In genomic region chr17:3974138-3974687, GRCh38 we compare ENCODE assay signal across 14 cellular contexts. TPM values are rescaled to one million over a fixed set of nuclear protein-coding genes. Genes with fewer than 3 reads are reported as not detected.
DNase-seq lines count a peak whose midpoint lies in the region; ATAC-seq and TF ChIP-seq lines count a peak whose summit lies in the region.
"Had no signal": no experiment of that assay in that cellular context is flagged by ENCODE, and none has a peak within 500 bp of the region (broad histone marks: within the 10 kb centered on the region; RNA-seq: fewer than 3 reads in every experiment).

No MANE protein-coding gene starts in this region.

- dilution Hi-C loops in IMR-90 (cut with HindIII; ENCODE audit: low sequenced_read_pairs, unreplicated experiment), result no loop called here

- H2AK9ac ChIP-seq in IMR-90 (replicated peaks; ENCODE audit: low read depth, low read length, poor library complexity), result no peak overlapping the region

- no peak overlapping the region for H3K9ac ChIP-seq in IMR-90 (ENCODE audit: low read depth, low read length)

- peaks cover 0 to 3% of the 10 kb centered on the region in 2 donors for H3K27me3 Mint-ChIP-seq in CD8-positive, alpha-beta memory T cell
- H3K27me3 Mint-ChIP-seq in central memory CD8-positive, alpha-beta T cell, result no peaks in the 10 kb centered on the region

- H3K9me3 ChIP-seq in CD8-positive, alpha-beta memory T cell (ENCODE audit: low read length), result no peaks in the 10 kb centered on the region
- H3K9me3 ChIP-seq in IMR-90 (ENCODE audit: control insufficient read depth, insufficient read depth, low read length), result peaks cover 15% of the 10 kb centered on the region
- peaks cover 6% of the 10 kb centered on the region for H3K9me3 ChIP-seq in mucosa of descending colon
- H3K9me3 ChIP-seq: pancreas, vagina had no signal

- peak overlapping the region in 1 of 8 donors; percentile 76 for H3K27ac Mint-ChIP-seq in CD8-positive, alpha-beta memory T cell
- peak overlapping the region; percentile 87 for H3K27ac Mint-ChIP-seq in central memory CD8-positive, alpha-beta T cell (ENCODE audit: low read depth)

- H3K4me1 ChIP-seq in CD8-positive, alpha-beta memory T cell (ENCODE audit: insufficient read depth, low read length), result peaks cover 17% of the 10 kb centered on the region
- H3K4me1 ChIP-seq in IMR-90 (ENCODE audit: control insufficient read depth, insufficient read depth, low read length) (no peaks in the 10 kb centered on the region), mucosa of descending colon (ENCODE audit: low read depth) (peaks cover 15% of the 10 kb centered on the region)

- POLR2A ChIA-PET in CD8-positive, alpha-beta memory T cell (lab: Charles Lee), result no interaction called here
- POLR2A ChIA-PET in IMR-90 (lab: Charles Lee; ENCODE audit: unreplicated experiment), result no interaction called here

- no peak for TF ChIP-seq CTCF in IMR-90 (conservative IDR thresholded peaks at IDR 0.05; ENCODE audit: low read depth, low read length)
- TF ChIP-seq CTCF in mucosa of descending colon (IDR thresholded peaks at IDR 0.05), result no peak

- no peak overlapping the region for H3K4ac ChIP-seq in IMR-90 (ENCODE audit: low read depth, low read length)

- H3K36me3 ChIP-seq in CD8-positive, alpha-beta memory T cell (ENCODE audit: insufficient read depth, low read length), result no peaks in the 10 kb centered on the region
- H3K36me3 ChIP-seq in IMR-90 (ENCODE audit: control insufficient read depth, insufficient read depth, low read length) (no peaks in the 10 kb centered on the region), mucosa of descending colon (ENCODE audit: low read depth) (no peaks in the 10 kb centered on the region)
- H3K36me3 ChIP-seq: pancreas, stomach, vagina had no signal

- H2BK5ac ChIP-seq in IMR-90 (ENCODE audit: low read depth, low read length, poor library complexity, severe bottlenecking), result no peak overlapping the region

- H3K4me1 Mint-ChIP-seq in CD8-positive, alpha-beta memory T cell, result peaks cover 16 to 20% (median 19%) of the 10 kb centered on the region in 3 donors
- H3K4me1 Mint-ChIP-seq in central memory CD8-positive, alpha-beta T cell, result peaks cover 27% of the 10 kb centered on the region

- no TSS peak for BruUV-seq in IMR-90 (replicated peaks; lab: Mats Ljungman, UMichigan)

- DNase-seq in CD8-positive, alpha-beta memory T cell, result no peak
- DNase-seq in IMR-90 (no peak), mucosa of descending colon (peak in 2 of 3 donors; percentile 26 to 46), A172 (ENCODE audit: low spot score) (no peak)
- DNase-seq in central memory CD8-positive, alpha-beta T cell (ENCODE audit: low spot score in 2 of 2), result no peak
- DNase-seq: activated naive CD4-positive, alpha-beta T cell treated with anti-CD3 and anti-CD28 coated beads, Interleukin-2, amount 50 U/mL, for 16 hours; CD4-positive, CD25-positive, alpha-beta regulatory T cell; effector CD4-positive, alpha-beta T cell; stomach had no signal

- H3K4me3 Mint-ChIP-seq in CD8-positive, alpha-beta memory T cell, result peak overlapping the region in 2 of 7 donors; percentile 12 to 68
- peak overlapping the region; percentile 7 for H3K4me3 Mint-ChIP-seq in central memory CD8-positive, alpha-beta T cell

- H3K27ac ChIP-seq in CD8-positive, alpha-beta memory T cell (ENCODE audit: low read depth, low read length), result peak overlapping the region; percentile 38
- no peak overlapping the region for H3K27ac ChIP-seq in IMR-90 (ENCODE audit: insufficient read depth, low read length)
- H3K27ac ChIP-seq: pancreas, stomach, vagina had no signal

- no peaks in the 10 kb centered on the region for H3K27me3 ChIP-seq in CD8-positive, alpha-beta memory T cell (ENCODE audit: insufficient read depth, low read length, poor library complexity, severe bottlenecking)
- H3K27me3 ChIP-seq in IMR-90 (ENCODE audit: control insufficient read depth, insufficient read depth, low read length), result peaks cover 23% of the 10 kb centered on the region
- H3K27me3 ChIP-seq: pancreas, stomach, vagina had no signal

- no peak overlapping the region for H2AK5ac ChIP-seq in IMR-90 (ENCODE audit: low read depth, low read length)

- H3K56ac ChIP-seq in IMR-90 (ENCODE audit: extremely low read depth, insufficient read depth, low read length), result no peak overlapping the region

- H3K4me2 ChIP-seq in IMR-90 (ENCODE audit: low read depth, low read length), result no peak overlapping the region
- H3K4me2 ChIP-seq: smooth muscle cell had no signal

- H2BK15ac ChIP-seq in IMR-90 (ENCODE audit: low read depth, low read length), result no peak overlapping the region

- no peaks in the 10 kb centered on the region for H4K20me1 ChIP-seq in IMR-90 (ENCODE audit: insufficient read depth, low read length)

- CTCF ChIA-PET in CD8-positive, alpha-beta memory T cell (lab: Charles Lee), result interaction anchor here (1.2 kb wide), 1 partner anchor 60 kb away, joined by 4 read pairs; no protein-coding TSS in a partner anchor
- CTCF ChIA-PET in IMR-90 (lab: Yijun Ruan, JAX), result no interaction called here

- H3K9me1 ChIP-seq in IMR-90 (ENCODE audit: insufficient read depth, low read length), result no peaks in the 10 kb centered on the region

- H4K8ac ChIP-seq in IMR-90 (ENCODE audit: low read depth in 2 of 2, low read length in 2 of 2), result no peak overlapping the region

- H2BK120ac ChIP-seq in IMR-90 (ENCODE audit: low read depth, low read length), result no peak overlapping the region

- WGBS in IMR-90 (ENCODE audit: extremely low coverage in 2 of 2, insufficient read length in 1 of 2), 2 experiments, result 69% methylated on average over 10 of the region's 15 CpGs; no CpG with 5 or more reads in 1 of the 2 experiments

- no peak overlapping the region for H2BK20ac ChIP-seq in IMR-90 (ENCODE audit: low read depth, low read length)

- H2AFZ ChIP-seq in IMR-90 (replicated peaks; ENCODE audit: low read length, poor library complexity), result peak overlapping the region; percentile 32

- no peak overlapping the region for H3K23ac ChIP-seq in IMR-90 (ENCODE audit: low read depth, low read length)

- no peak overlapping the region for H4K5ac ChIP-seq in IMR-90 (ENCODE audit: low read depth, low read length)

- TF ChIP-seq POLR2A in IMR-90 (IDR thresholded peaks at IDR 0.05; ENCODE audit: low read depth, low read length), result no peak

- H3K36me3 Mint-ChIP-seq in CD8-positive, alpha-beta memory T cell, result peaks cover 0 to 5% (median 0%) of the 10 kb centered on the region in 3 donors
- H3K36me3 Mint-ChIP-seq in central memory CD8-positive, alpha-beta T cell (ENCODE audit: insufficient read depth), result no peaks in the 10 kb centered on the region
- H3K36me3 Mint-ChIP-seq: CD4-positive, CD25-positive, alpha-beta regulatory T cell had no signal

- intact Hi-C loops in IMR-90 (cut with micrococcal nuclease) (no loop called here), mucosa of descending colon (cut with DNase I, micrococcal nuclease) (no loop called here)

- no peaks in the 10 kb centered on the region for H3K79me1 ChIP-seq in IMR-90 (ENCODE audit: low read depth in 1 of 2, low read length in 2 of 2)

- H3K4me3 ChIP-seq in CD8-positive, alpha-beta memory T cell (ENCODE audit: low read length), result no peak overlapping the region
- no peak overlapping the region for H3K4me3 ChIP-seq in IMR-90 (ENCODE audit: insufficient read depth, low read depth, low read length)
- H3K4me3 ChIP-seq in mucosa of descending colon, result no peak overlapping the region
- H3K4me3 ChIP-seq: pancreas, smooth muscle cell, stomach, vagina had no signal

- H3K9me3 Mint-ChIP-seq in CD8-positive, alpha-beta memory T cell, result peaks cover 0 to 6% (median 2%) of the 10 kb centered on the region in 5 donors
- H3K9me3 Mint-ChIP-seq in central memory CD8-positive, alpha-beta T cell, result peaks cover 9% of the 10 kb centered on the region

- no peak overlapping the region for H3K14ac ChIP-seq in IMR-90 (replicated peaks; ENCODE audit: low read depth, low read length)

- ATAC-seq in IMR-90 (ENCODE audit: low read depth), result no peak
- ATAC-seq in central memory CD8-positive, alpha-beta T cell (replicated peaks; ENCODE audit: extremely low read depth, poor library complexity, severe bottlenecking), result no peak
- no peak for ATAC-seq in mucosa of descending colon
- ATAC-seq in HG03135 (IDR thresholded peaks at IDR 0.05; ENCODE audit: unreplicated experiment), result no peak
- ATAC-seq in GM21381 (IDR thresholded peaks at IDR 0.05; ENCODE audit: unreplicated experiment), result no peak
- ATAC-seq: pancreas had no signal

- no peak overlapping the region for H3K18ac ChIP-seq in IMR-90 (ENCODE audit: low read depth, low read length)

- no peak for TF ChIP-seq RAD21 in IMR-90 (IDR thresholded peaks at IDR 0.05; ENCODE audit: low read length)

- no peak overlapping the region for H4K91ac ChIP-seq in IMR-90 (ENCODE audit: insufficient read depth, low read depth, low read length)

- in situ Hi-C loops in IMR-90 (cut with MboI; ENCODE audit: low sequenced_read_pairs), result no loop called here

TF ChIP-seq in IMR-90, 13 proteins besides CTCF, POLR2A, EP300 and RAD21 (continues in another document):
- TF ChIP-seq CEBPB (IDR thresholded peaks at IDR 0.05; ENCODE audit: low read depth, low read length) (no peak), USF2 (IDR thresholded peaks at IDR 0.05; ENCODE audit: low read depth, low read length) (no peak), RCOR1 (IDR thresholded peaks at IDR 0.05; ENCODE audit: insufficient replicate concordance, low read length) (no peak), FOS (IDR thresholded peaks at IDR 0.05; ENCODE audit: low read depth, low read length) (no peak), MAFK (IDR thresholded peaks at IDR 0.05; ENCODE audit: low read depth, low read length) (no peak)

RNA-seq across cellular contexts. Expression of gene ATP2A3, which starts 10.0 kb away (rescaled TPM):
- total RNA-seq in CD8-positive, alpha-beta memory T cell, result 100 to 1,000 TPM; 108 to 111 TPM
- polyA plus RNA-seq in CD8-positive, alpha-beta memory T cell, result 105 TPM
- total RNA-seq in IMR-90 (2012; rRNA removed) (0.18 and 0.28 TPM in 2 replicates), mucosa of descending colon (100 to 1,000 TPM in 2 of 3 donors, 10 to 100 TPM in 1; 72.8 to 253 (median 247) TPM)
- 0.63 and 0.76 TPM in 2 replicates for polyA plus RNA-seq in IMR-90 (2012; rRNA removed)
- polyA plus RNA-seq in IMR-90 (2012; cell fraction: cytosol; rRNA removed), result 0.56 and 1.3 TPM in 2 replicates
- polyA plus RNA-seq in IMR-90 (2012; cell fraction: nucleus; rRNA removed; ENCODE audit: low replicate concordance), result 2.3 and 3.6 TPM in 2 replicates
- total RNA-seq in A172 (2014; rRNA removed; shearing (Covaris generic)), result 1.3 and 5.8 TPM in 2 replicates

RNA-seq across cellular contexts. Expression of gene P2RX1, which starts 57.9 kb away (rescaled TPM):
- under 1 TPM; 0.13 to 0.22 TPM for total RNA-seq in CD8-positive, alpha-beta memory T cell
- not detected for polyA plus RNA-seq in CD8-positive, alpha-beta memory T cell
- not detected in 2 replicates for total RNA-seq in IMR-90 (2012; rRNA removed)
- polyA plus RNA-seq in IMR-90 (2012; rRNA removed), result not detected in 2 replicates
- not detected in 2 replicates for polyA plus RNA-seq in IMR-90 (2012; cell fraction: cytosol; rRNA removed)
- 0.09 and 0.10 TPM in 2 replicates for polyA plus RNA-seq in IMR-90 (2012; cell fraction: nucleus; rRNA removed; ENCODE audit: low replicate concordance)
- total RNA-seq in mucosa of descending colon, result 1 to 10 TPM; 2.5 to 4.9 (median 3.5) TPM
- 0.67 and 1.2 TPM in 2 replicates for total RNA-seq in A172 (2014; rRNA removed; shearing (Covaris generic))
- polyA plus RNA-seq: CD4-positive, CD25-positive, alpha-beta regulatory T cell had no signal

Comparison
In these comparisons a context has a peak if more than half of its experiments do, and no peak if none do; other contexts are left out.
1. DNase-seq: peak in mucosa of descending colon (2 of 3); none in CD8-positive, alpha-beta memory T cell (0 of 5), IMR-90 (single experiment), central memory CD8-positive, alpha-beta T cell (0 of 2) and A172 (single experiment).
2. RNA of gene ATP2A3, which starts 10.0 kb away (total RNA-seq): 72.8 to 253 TPM in mucosa of descending colon and 108 to 111 TPM in CD8-positive, alpha-beta memory T cell; 1.3 to 5.8 TPM in A172 and 0.18 to 0.28 TPM in IMR-90; every median in the first group is over 10 times any median in the second.